Comparison of ENCODE assay signal across 16 cellular contexts in the genomic region with DNA sequence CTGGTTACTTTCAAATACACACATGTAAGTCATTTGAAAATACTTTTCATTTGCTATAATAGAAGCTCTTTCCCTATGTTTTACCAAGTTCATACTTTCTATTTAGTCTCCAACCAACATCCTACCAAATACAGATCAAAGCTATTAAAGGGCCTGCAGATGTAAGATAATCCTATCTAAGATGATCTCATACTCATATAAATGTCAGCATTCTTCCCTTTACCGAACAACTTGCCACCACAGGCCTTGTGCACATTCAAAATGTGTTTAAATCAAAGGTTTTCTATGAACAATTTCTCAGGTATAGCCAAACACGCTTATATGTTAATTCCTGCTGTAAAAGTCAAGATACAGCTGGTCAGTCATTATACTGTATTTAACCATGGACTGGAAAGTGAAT. TPM values are rescaled to one million over a fixed set of nuclear protein-coding genes. Genes with fewer than 3 reads are reported as not detected.
DNase-seq lines count a peak whose midpoint lies in the region; ATAC-seq and TF ChIP-seq lines count a peak whose summit lies in the region.
"Had no signal": no experiment of that assay in that cellular context is flagged by ENCODE, and none has a peak within 500 bp of the region (broad histone marks: within the 10 kb centered on the region; RNA-seq: fewer than 3 reads in every experiment).

No MANE protein-coding gene starts in this region.

- H3K27ac Mint-ChIP-seq in chondrocyte (ENCODE audit: unreplicated experiment) = peak overlapping the region; percentile 38
- H3K27ac Mint-ChIP-seq: IgD-negative memory B cell had no signal

- H3K79me1 ChIP-seq in neuronal stem cell (ENCODE audit: low read depth, low read length) = no peaks in the 10 kb centered on the region

- peaks cover 6% of the 10 kb centered on the region for H3K9me3 Mint-ChIP-seq in chondrocyte (ENCODE audit: low read depth)
- H3K9me3 Mint-ChIP-seq: IgD-negative memory B cell had no signal

- ATAC-seq in Panc1 (no peak), HG03045 (IDR thresholded peaks at IDR 0.05; ENCODE audit: unreplicated experiment) (no peak), HG02981 (IDR thresholded peaks at IDR 0.05; ENCODE audit: unreplicated experiment) (no peak)

- peaks cover 11% of the 10 kb centered on the region for H3K36me3 Mint-ChIP-seq in chondrocyte (ENCODE audit: low read depth)

- no peaks in the 10 kb centered on the region for H3K9me3 ChIP-seq in HEK293 (ENCODE audit: control insufficient read depth, insufficient read depth, low read depth, low read length)
- H3K9me3 ChIP-seq in Panc1 (ENCODE audit: control insufficient read depth, insufficient read depth, low read depth, low read length) = no peaks in the 10 kb centered on the region
- H3K9me3 ChIP-seq in neuronal stem cell (replicated peaks in 1 of 2; ENCODE audit: control insufficient read depth in 2 of 2, insufficient read depth in 1 of 2, low read depth in 1 of 2, low read length in 2 of 2) = peaks cover 0 to under 1% of the 10 kb centered on the region in 2 donors
- H3K9me3 ChIP-seq: Peyer's patch had no signal

- H2AFZ ChIP-seq in neuronal stem cell (ENCODE audit: low read length) = peak overlapping the region; percentile 40

- no peak overlapping the region for H4K91ac ChIP-seq in neuronal stem cell (ENCODE audit: low read depth, low read length, poor library complexity)

- H3K4me1 ChIP-seq in HEK293 (ENCODE audit: control insufficient read depth, insufficient read depth, low read length) (no peaks in the 10 kb centered on the region; the same call in 1 of the 2 replicates), Panc1 (ENCODE audit: control insufficient read depth, insufficient read depth, low read length) (peaks cover 7% of the 10 kb centered on the region), neuronal stem cell (ENCODE audit: control insufficient read depth in 2 of 2, insufficient read depth in 1 of 2, low read depth in 1 of 2, low read length in 2 of 2) (no peaks in the 10 kb centered on the region)
- H3K4me1 ChIP-seq: Peyer's patch had no signal

- no peak for TF ChIP-seq CTCF in HEK293 (tag by site-specific recombination; IDR thresholded peaks at IDR 0.05)
- no peak for TF ChIP-seq CTCF in Panc1 (IDR thresholded peaks at IDR 0.05)
- TF ChIP-seq CTCF in chondrocyte (IDR thresholded peaks at IDR 0.05) = no peak

- no peak overlapping the region for H3K27ac ChIP-seq in HEK293 (ENCODE audit: extremely low read depth, low read depth, low read length)
- peak overlapping the region; percentile 12; the same call in 1 of the 2 replicates for H3K27ac ChIP-seq in Panc1 (ENCODE audit: low read length)
- H3K27ac ChIP-seq in neuronal stem cell (replicated peaks; ENCODE audit: low read length) = no peak overlapping the region
- H3K27ac ChIP-seq: Peyer's patch had no signal

- H3K9ac ChIP-seq in neuronal stem cell (ENCODE audit: low read depth, low read length, poor library complexity) = no peak overlapping the region

- no peak overlapping the region for H3K23ac ChIP-seq in neuronal stem cell (ENCODE audit: low read depth, low read length, poor library complexity)

- H2BK5ac ChIP-seq in neuronal stem cell (ENCODE audit: low read length) = no peak overlapping the region

- POLR2A ChIA-PET in HEK293 (lab: Yijun Ruan, JAX) (interaction anchor here (1.0 kb wide), 1 partner anchor 12 kb away, joined by 3 read pairs; no protein-coding TSS in a partner anchor), Panc1 (lab: Charles Lee) (interaction anchor here (0.5 kb wide), 1 partner anchor 13 kb away, joined by 7 read pairs; no protein-coding TSS in a partner anchor)

- in situ Hi-C loops in Panc1 (cut with HindIII; ENCODE audit: low pct_unique_long_range_greater_than_20kb, low sequenced_read_pairs) = no loop called here

- H3K27me3 Mint-ChIP-seq in chondrocyte (ENCODE audit: low read depth) = no peaks in the 10 kb centered on the region

- H3K36me3 ChIP-seq in HEK293 (ENCODE audit: control insufficient read depth in 2 of 2, insufficient read depth in 1 of 2, low read length in 2 of 2) = peaks cover 0 to 22% of the 10 kb centered on the region in 2 experiments; a peak in 2 of 3 replicates
- peaks cover 3% of the 10 kb centered on the region; the same call in 1 of the 2 replicates for H3K36me3 ChIP-seq in Panc1 (ENCODE audit: control insufficient read depth, insufficient read depth, low read length)
- peaks cover 6 to 21% of the 10 kb centered on the region in 2 donors for H3K36me3 ChIP-seq in neuronal stem cell (replicated peaks in 1 of 2; ENCODE audit: control insufficient read depth in 2 of 2, insufficient read depth in 2 of 2, low read length in 2 of 2)

- no peak overlapping the region for H3K14ac ChIP-seq in neuronal stem cell (ENCODE audit: low read length)

- no TSS peak for BruUV-seq in Panc1 (replicated peaks; lab: Mats Ljungman, UMichigan)

- no peak overlapping the region for H4K8ac ChIP-seq in neuronal stem cell (ENCODE audit: low read depth, low read length)

- DNase-seq in Panc1 (ENCODE audit: low read depth, low spot score) (no peak), chondrocyte (ENCODE audit: low spot score) (no peak), neuronal stem cell (ENCODE audit: low spot score) (no peak)
- DNase-seq in stimulated activated naive CD4-positive, alpha-beta T cell (lab: John Stamatoyannopoulos, UW) = no peak
- DNase-seq in stimulated activated CD4-positive, alpha-beta T cell treated with anti-CD3 and anti-CD28 coated beads, Interleukin-4, amount 100 ng/mL, for 24 hours = no peak
- DNase-seq: C1 segment of cervical spinal cord, DMS 273 treated with DMSO at 0.1 percent for 48 hours, NCI-H1092, NCI-H146, NCI-H510A treated with DMSO at 0.1 percent for 48 hours, Peyer's patch, Right ventricle myocardium superior had no signal

- H2BK12ac ChIP-seq in neuronal stem cell (ENCODE audit: low read length) = no peak overlapping the region

- no peak overlapping the region for H3K4me3 Mint-ChIP-seq in chondrocyte (ENCODE audit: unreplicated experiment)
- H3K4me3 Mint-ChIP-seq: IgD-negative memory B cell had no signal

- no peak overlapping the region for H2BK15ac ChIP-seq in neuronal stem cell (ENCODE audit: low read length)

- intact Hi-C loops in Panc1 (cut with micrococcal nuclease; ENCODE audit: unreplicated experiment) = loop anchor here (5.0 to 10.0 kb wide), 2 partner anchors 172 to 216 kb away; no protein-coding TSS in a partner anchor

- H2AK5ac ChIP-seq in neuronal stem cell (ENCODE audit: low read depth, low read length) = no peak overlapping the region

- H3K4me2 ChIP-seq in neuronal stem cell (ENCODE audit: insufficient read depth, low read length, poor library complexity, severe bottlenecking) = no peak overlapping the region

- H3K4ac ChIP-seq in neuronal stem cell (ENCODE audit: low read length) = no peak overlapping the region

- H3K27me3 ChIP-seq in Panc1 (ENCODE audit: control insufficient read depth, insufficient read depth, low read length) (no peaks in the 10 kb centered on the region), neuronal stem cell (ENCODE audit: control insufficient read depth in 3 of 3, insufficient read depth in 3 of 3, low read depth in 1 of 3, low read length in 3 of 3) (no peaks in the 10 kb centered on the region)
- H3K27me3 ChIP-seq: Peyer's patch had no signal

- H3K4me1 Mint-ChIP-seq in chondrocyte (ENCODE audit: low read depth) = peaks cover 35% of the 10 kb centered on the region

- no peak overlapping the region for H3K4me3 ChIP-seq in HEK293 (ENCODE audit: low read depth, low read length)
- no peak overlapping the region for H3K4me3 ChIP-seq in Panc1 (ENCODE audit: low read depth in 2 of 2, low read length in 2 of 2)
- no peak overlapping the region for H3K4me3 ChIP-seq in neuronal stem cell (ENCODE audit: low read length in 2 of 2)
- H3K4me3 ChIP-seq: Peyer's patch had no signal

- CTCF ChIA-PET in HEK293 (lab: Yijun Ruan, JAX) (interaction anchor here (0.9 to 6.5 kb wide), 7 partner anchors 11 to 507 kb away, joined by 3 to 105 read pairs (median 16); a partner anchor contains a TSS), Panc1 (lab: Charles Lee) (no interaction called here)

- no peak overlapping the region for H2BK120ac ChIP-seq in neuronal stem cell (ENCODE audit: low read depth, low read length)

- WGBS in neuronal stem cell (ENCODE audit: extremely low coverage in 2 of 2, insufficient read length in 2 of 2, insufficient replicate concordance in 1 of 2), 2 donors = no CpG with 5 or more reads among the region's 2 CpGs

- H3K18ac ChIP-seq in neuronal stem cell (ENCODE audit: low read length) = no peak overlapping the region

TF ChIP-seq in HEK293, 187 proteins besides CTCF, POLR2A, EP300 and RAD21:
- peak; percentile 26; the same call in 1 of the 2 replicates for TF ChIP-seq ZBTB17 (tag by site-specific recombination; IDR thresholded peaks at IDR 0.05)
- 0 out of 2 replicates have a peak, but pooled peaks have one; percentile 42 for TF ChIP-seq ZEB2 (tag by site-specific recombination; IDR thresholded peaks at IDR 0.05)
- no peak for TF ChIP-seq ZNF112 (tag by site-specific recombination; IDR thresholded peaks at IDR 0.05)
- 0 out of 2 replicates have a peak, but pooled peaks have one; percentile 42 for TF ChIP-seq SCRT2 (tag by site-specific recombination; IDR thresholded peaks at IDR 0.05)

RNA-seq across cellular contexts. Expression of a gene that starts 23.3 kb away (rescaled TPM):
- total RNA-seq in Panc1 (2021; ENCODE audit: unreplicated experiment) (14.7 TPM), chondrocyte (17.3 to 18.9 TPM (median 17.6 TPM) in 3 replicates)
- polyA plus RNA-seq in Panc1 (2012; ENCODE audit: insufficient read length) = 10.2 TPM
- polyA plus RNA-seq in neuronal stem cell (2013, experiment 1 of 2) = 5.7 TPM
- polyA plus RNA-seq in neuronal stem cell (2013, experiment 2 of 2) = 5.0 TPM

RNA-seq across cellular contexts. Expression of a gene that starts 39.5 kb away (rescaled TPM):
- 34.0 TPM for total RNA-seq in Panc1 (2021; ENCODE audit: unreplicated experiment)
- 5.4 TPM for polyA plus RNA-seq in Panc1 (2012; ENCODE audit: insufficient read length)
- 4.9 to 6.6 TPM (median 5.7 TPM) in 3 replicates for total RNA-seq in chondrocyte
- polyA plus RNA-seq in neuronal stem cell (2013, experiment 1 of 2) = 49.7 TPM
- 50.8 TPM for polyA plus RNA-seq in neuronal stem cell (2013, experiment 2 of 2)
